In genomic region chr3:129599073-129599472, GRCh38 we compare ENCODE assay signal across 12 cellular contexts. TPM values are rescaled to one million over a fixed set of nuclear protein-coding genes. Genes with fewer than 3 reads are reported as not detected.
DNase-seq lines count a peak whose midpoint lies in the region; TF ChIP-seq lines count a peak whose summit lies in the region.
"Had no signal": no experiment of that assay in that cellular context is flagged by ENCODE, and none has a peak within 500 bp of the region (broad histone marks: within the 10 kb centered on the region; RNA-seq: fewer than 3 reads in every experiment).

No MANE protein-coding gene starts in this region.

- H2AFZ ChIP-seq in mammary epithelial cell (ENCODE audit: low read depth, low read length), result no peak overlapping the region

- H4K20me1 ChIP-seq in mammary epithelial cell (ENCODE audit: insufficient read depth, low read length), result no peaks in the 10 kb centered on the region

- H3K27ac ChIP-seq in breast epithelium (peak overlapping the region; percentile 83 to 95), mammary epithelial cell (ENCODE audit: insufficient read depth, low read depth, low read length) (no peak overlapping the region), duodenal mucosa (ENCODE audit: low read depth, low read length) (peak overlapping the region; percentile 20), muscle layer of duodenum (ENCODE audit: low read length) (peak overlapping the region; percentile 33), transverse colon (peak overlapping the region; percentile 78 to 86 (median 81))

- no TSS peak for BruUV-seq in mammary epithelial cell (replicated peaks; lab: Mats Ljungman, UMichigan)

- H3K36me3 ChIP-seq in breast epithelium (no peaks in the 10 kb centered on the region), mammary epithelial cell (ENCODE audit: insufficient read depth, low read length) (no peaks in the 10 kb centered on the region), duodenal mucosa (ENCODE audit: control insufficient read depth in 1 of 2, insufficient read depth in 2 of 2, low read length in 2 of 2) (no peaks in the 10 kb centered on the region), muscle layer of duodenum (ENCODE audit: control insufficient read depth in 1 of 2, insufficient read depth in 2 of 2, low read length in 2 of 2) (no peaks in the 10 kb centered on the region), transverse colon (no peaks in the 10 kb centered on the region)

- peaks cover 9 to 22% of the 10 kb centered on the region in 2 donors for H3K4me1 ChIP-seq in breast epithelium
- no peaks in the 10 kb centered on the region for H3K4me1 ChIP-seq in mammary epithelial cell (ENCODE audit: insufficient read depth, low read length)
- peaks cover 11 to 78% of the 10 kb centered on the region in 2 donors for H3K4me1 ChIP-seq in duodenal mucosa (ENCODE audit: control insufficient read depth in 1 of 2, insufficient read depth in 2 of 2, low read length in 2 of 2)
- peaks cover 23 to 77% of the 10 kb centered on the region in 2 donors for H3K4me1 ChIP-seq in muscle layer of duodenum (ENCODE audit: control insufficient read depth in 1 of 2, insufficient read depth in 2 of 2, low read length in 2 of 2)
- peaks cover 16 to 75% (median 44%) of the 10 kb centered on the region in 4 donors for H3K4me1 ChIP-seq in transverse colon

- WGBS in mammary epithelial cell (ENCODE audit: low coverage, missing lambda C conversion rate), result 96% methylated on average over 16 of the region's 19 CpGs
- 84% methylated on average over 19 of the region's 19 CpGs; no CpG with 5 or more reads in 1 of the 2 donors for WGBS in transverse colon (ENCODE audit: low coverage in 1 of 2), 2 donors

- H3K4me3 ChIP-seq in breast epithelium (no peak overlapping the region), mammary epithelial cell (replicated peaks in 1 of 3; ENCODE audit: insufficient read depth in 1 of 3, low read depth in 2 of 3, low read length in 3 of 3) (no peak overlapping the region), duodenal mucosa (ENCODE audit: low read depth in 1 of 2, low read length in 2 of 2) (peak overlapping the region in 1 of 2 donors; percentile 43), muscle layer of duodenum (ENCODE audit: low read depth in 1 of 2, low read length in 2 of 2) (no peak overlapping the region), transverse colon (no peak overlapping the region)
- H3K4me3 ChIP-seq: MG63 had no signal

- TF ChIP-seq EP300 in transverse colon (IDR thresholded peaks at IDR 0.05; ENCODE audit: low read depth), result no peak

- TF ChIP-seq CTCF in breast epithelium (IDR thresholded peaks at IDR 0.05) (no peak), mammary epithelial cell (conservative IDR thresholded peaks at IDR 0.05 in 1 of 2, IDR thresholded peaks at IDR 0.05 in 1 of 2; ENCODE audit: extremely low read depth in 1 of 2, insufficient read depth in 1 of 2, low read depth in 1 of 2, low read length in 2 of 2) (no peak), transverse colon (IDR thresholded peaks at IDR 0.05) (no peak)

- DNase-seq in breast epithelium (ENCODE audit: low spot score in 2 of 2) (no peak), mammary epithelial cell (no peak), transverse colon (no peak), GDM1 (lab: John Stamatoyannopoulos, UW) (no peak)
- DNase-seq in stimulated activated naive CD4-positive, alpha-beta T cell treated with Interleukin-2 at 50 U/mL for 16 hours (lab: John Stamatoyannopoulos, UW), result no peak
- DNase-seq in activated T-cell treated with anti-CD3 and anti-CD28 coated beads, Interleukin-2, amount 50 U/mL, for 1 hour, result no peak
- DNase-seq: activated naive CD8-positive, alpha-beta T cell treated with anti-CD3 and anti-CD28 coated beads, Interleukin-2, amount 10 ng/mL, durations not matched to agents 7 days and 5 days; DMS79; naive thymus-derived CD8-positive, alpha-beta T cell had no signal

- H3K79me2 ChIP-seq in mammary epithelial cell (ENCODE audit: insufficient read depth, low read length), result no peaks in the 10 kb centered on the region

- dilution Hi-C loops in mammary epithelial cell (cut with HindIII; ENCODE audit: low sequenced_read_pairs), result no loop called here

- intact Hi-C loops in breast epithelium (cut with DNase I; ENCODE audit: low total_unique reads), result loop anchor here (10.0 kb wide), 1 partner anchor 104 kb away; no protein-coding TSS in a partner anchor
- intact Hi-C loops in mammary epithelial cell (cut with micrococcal nuclease), result no loop called here
- intact Hi-C loops in transverse colon (cut with DNase I; ENCODE audit: low total_unique reads), result no loop called here

- CTCF ChIA-PET in mammary epithelial cell (lab: Charles Lee; ENCODE audit: low non-redundant PET), result no interaction called here

- H3K4me2 ChIP-seq in mammary epithelial cell (ENCODE audit: insufficient read depth, low read depth, low read length), result no peak overlapping the region

- no peak overlapping the region for H3K9ac ChIP-seq in mammary epithelial cell (ENCODE audit: insufficient read depth, low read length)
- H3K9ac ChIP-seq in duodenal mucosa (ENCODE audit: low read depth in 1 of 2, low read length in 2 of 2), result no peak overlapping the region

- in situ Hi-C loops in mammary epithelial cell (cut with MboI; ENCODE audit: low sequenced_read_pairs in 2 of 2), result no loop called here
- in situ Hi-C loops in transverse colon (cut with MboI; ENCODE audit: low pct_ligation_motif_present in 1 of 4, low pct_unique_long_range_greater_than_20kb in 1 of 4, low sequenced_read_pairs in 3 of 4), result no loop called here

- H3K27me3 ChIP-seq in breast epithelium (no peaks in the 10 kb centered on the region), mammary epithelial cell (ENCODE audit: insufficient read depth, low read length) (no peaks in the 10 kb centered on the region), duodenal mucosa (ENCODE audit: control insufficient read depth in 1 of 2, insufficient read depth in 2 of 2, low read length in 2 of 2) (peaks cover 2 to 6% of the 10 kb centered on the region in 2 donors), muscle layer of duodenum (ENCODE audit: low read depth, low read length) (no peaks in the 10 kb centered on the region), transverse colon (no peaks in the 10 kb centered on the region)
- H3K27me3 ChIP-seq: MG63 had no signal

- no peaks in the 10 kb centered on the region for H3K9me3 ChIP-seq in breast epithelium
- no peaks in the 10 kb centered on the region for H3K9me3 ChIP-seq in mammary epithelial cell (replicated peaks; ENCODE audit: insufficient read depth, low read length)
- no peaks in the 10 kb centered on the region for H3K9me3 ChIP-seq in duodenal mucosa (ENCODE audit: control insufficient read depth in 1 of 2, low read length in 2 of 2)
- H3K9me3 ChIP-seq in muscle layer of duodenum (ENCODE audit: control insufficient read depth in 1 of 2, low read length in 2 of 2), result no peaks in the 10 kb centered on the region
- H3K9me3 ChIP-seq in transverse colon, result no peaks in the 10 kb centered on the region
- H3K9me3 ChIP-seq: MG63 had no signal

- no peak for TF ChIP-seq POLR2A in breast epithelium (IDR thresholded peaks at IDR 0.05)
- no peak for TF ChIP-seq POLR2A in transverse colon (IDR thresholded peaks at IDR 0.05)

RNA-seq across cellular contexts. Expression of gene PLXND1, which starts 7.4 kb away (rescaled TPM):
- total RNA-seq in breast epithelium, result 100 to 1,000 TPM in 2 of 3 donors, 10 to 100 TPM in 1; 53.6 to 187 (median 118) TPM
- total RNA-seq in mammary epithelial cell, result 1 to 10 TPM; 2.3 to 2.7 TPM
- polyA plus RNA-seq in mammary epithelial cell, result 0.63 TPM
- 0.83 TPM for polyA minus RNA-seq in mammary epithelial cell
- 10 to 100 TPM; 26.4 to 71.8 (median 35.8) TPM for total RNA-seq in transverse colon

RNA-seq across cellular contexts. Expression of gene H1-8, which starts 56.1 kb away (rescaled TPM):
- total RNA-seq in breast epithelium, result not detected
- not detected for total RNA-seq in mammary epithelial cell
- not detected for polyA plus RNA-seq in mammary epithelial cell
- not detected for polyA minus RNA-seq in mammary epithelial cell
- total RNA-seq in transverse colon, result not detected
- total RNA-seq: activated naive CD8-positive, alpha-beta T cell treated with anti-CD3 and anti-CD28 coated beads, Interleukin-2, amount 10 ng/mL, durations not matched to agents 7 days and 5 days; naive thymus-derived CD8-positive, alpha-beta T cell had no signal
- polyA plus RNA-seq: naive thymus-derived CD8-positive, alpha-beta T cell had no signal

Comparison
In these comparisons a context has a peak if more than half of its experiments do, and no peak if none do; other contexts are left out.
1. RNA of gene PLXND1, which starts 7.4 kb away (total RNA-seq): 53.6 to 187 TPM in breast epithelium and 26.4 to 71.8 TPM in transverse colon; 2.3 to 2.7 TPM in mammary epithelial cell; every median in the first group is over 4 times any median in the second.